In the genomic region with DNA sequence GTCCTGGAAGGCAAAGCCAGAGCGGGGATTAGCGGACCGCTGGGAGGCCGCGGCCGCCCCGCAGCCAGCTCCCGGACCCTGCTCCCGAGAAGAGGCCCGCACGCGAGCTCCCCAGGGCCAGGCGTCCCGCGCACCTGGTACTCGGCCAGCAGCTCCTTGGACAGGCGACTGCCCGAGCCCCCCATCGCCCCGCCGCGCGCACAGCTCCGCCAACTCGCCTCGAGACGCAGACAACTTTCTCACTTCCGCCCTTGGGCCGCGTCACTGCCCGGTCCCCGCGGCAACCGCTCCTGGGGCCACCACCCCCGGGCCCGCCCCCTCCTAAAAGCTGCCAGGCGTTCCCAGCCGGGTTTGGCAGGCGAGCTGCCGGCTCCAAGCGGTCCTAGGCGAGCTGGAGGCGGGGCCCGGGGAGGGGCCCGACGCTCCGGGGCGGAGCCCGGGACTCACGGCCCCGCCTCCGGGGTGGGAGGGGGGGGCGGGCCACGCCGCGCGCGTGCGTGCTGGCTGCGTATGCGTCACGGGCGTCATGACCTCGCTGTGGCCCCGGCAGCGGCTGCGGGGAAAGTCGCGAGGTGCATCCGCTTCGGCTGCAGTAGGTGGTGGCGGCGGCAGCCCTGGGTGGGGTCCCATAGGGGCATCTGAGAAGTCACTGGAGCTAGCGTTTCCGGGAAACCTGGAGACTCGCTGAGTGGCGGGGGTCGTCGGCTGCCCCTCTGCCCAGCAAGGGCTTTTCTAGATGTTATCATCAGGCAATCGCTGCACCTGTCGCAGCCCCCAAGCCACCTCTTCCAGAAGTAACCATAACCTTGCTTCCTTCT, we compare ENCODE assay signal across 1 cellular context.
A peak's percentile ranks its signal among the peaks of the same experiment; 100 is the strongest.
TF ChIP-seq lines count a peak whose summit lies in the region.

Gene CIB1 (minus strand): TSS at position 241 of the 818 bp plus-strand sequence. CDS start 56 bp downstream, at position 185.
A gene with protein sequence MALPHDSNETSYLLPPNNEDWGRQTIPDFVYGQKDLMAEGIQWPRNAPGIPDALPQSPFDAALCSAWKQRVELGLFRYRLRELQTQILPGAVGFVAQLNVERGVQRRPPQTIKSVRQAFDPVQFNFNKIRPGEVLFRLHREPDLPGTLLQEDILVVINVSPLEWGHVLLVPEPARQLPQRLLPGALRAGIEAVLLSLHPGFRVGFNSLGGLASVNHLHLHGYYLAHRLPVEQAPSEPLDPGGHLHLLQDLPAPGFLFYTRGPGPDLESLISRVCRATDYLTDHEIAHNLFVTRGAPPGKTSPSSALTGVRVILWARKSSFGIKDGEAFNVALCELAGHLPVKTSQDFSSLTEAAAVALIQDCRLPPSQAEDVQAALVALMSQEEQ (plus strand): TSS at position 509 of the 818 bp plus-strand sequence. CDS start 6,700 bp downstream, outside the sequence.

TF ChIP-seq in HepG2, 621 proteins besides CTCF, POLR2A, EP300 and RAD21 (continued from another document):
- TF ChIP-seq, protein P1, sequence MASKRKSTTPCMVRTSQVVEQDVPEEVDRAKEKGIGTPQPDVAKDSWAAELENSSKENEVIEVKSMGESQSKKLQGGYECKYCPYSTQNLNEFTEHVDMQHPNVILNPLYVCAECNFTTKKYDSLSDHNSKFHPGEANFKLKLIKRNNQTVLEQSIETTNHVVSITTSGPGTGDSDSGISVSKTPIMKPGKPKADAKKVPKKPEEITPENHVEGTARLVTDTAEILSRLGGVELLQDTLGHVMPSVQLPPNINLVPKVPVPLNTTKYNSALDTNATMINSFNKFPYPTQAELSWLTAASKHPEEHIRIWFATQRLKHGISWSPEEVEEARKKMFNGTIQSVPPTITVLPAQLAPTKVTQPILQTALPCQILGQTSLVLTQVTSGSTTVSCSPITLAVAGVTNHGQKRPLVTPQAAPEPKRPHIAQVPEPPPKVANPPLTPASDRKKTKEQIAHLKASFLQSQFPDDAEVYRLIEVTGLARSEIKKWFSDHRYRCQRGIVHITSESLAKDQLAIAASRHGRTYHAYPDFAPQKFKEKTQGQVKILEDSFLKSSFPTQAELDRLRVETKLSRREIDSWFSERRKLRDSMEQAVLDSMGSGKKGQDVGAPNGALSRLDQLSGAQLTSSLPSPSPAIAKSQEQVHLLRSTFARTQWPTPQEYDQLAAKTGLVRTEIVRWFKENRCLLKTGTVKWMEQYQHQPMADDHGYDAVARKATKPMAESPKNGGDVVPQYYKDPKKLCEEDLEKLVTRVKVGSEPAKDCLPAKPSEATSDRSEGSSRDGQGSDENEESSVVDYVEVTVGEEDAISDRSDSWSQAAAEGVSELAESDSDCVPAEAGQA (IDR thresholded peaks at IDR 0.05; ENCODE audit: low read depth), result peak; percentile 45; the same call in 1 of the 2 replicates
- TF ChIP-seq, protein P1 (CRISPR knock-in tag; IDR thresholded peaks at IDR 0.05; ENCODE audit: borderline replicate concordance), result 0 out of 2 replicates have a peak, but pooled peaks have one; percentile 27
- TF ChIP-seq ZNF576 (CRISPR knock-in tag; IDR thresholded peaks at IDR 0.05) (no peak), ZNF138 (CRISPR knock-in tag; IDR thresholded peaks at IDR 0.05; ENCODE audit: low read depth) (0 out of 2 replicates have a peak, but pooled peaks have one; percentile 25), SNAI1 (CRISPR knock-in tag; IDR thresholded peaks at IDR 0.05; ENCODE audit: borderline replicate concordance) (no peak), ZNF441 (CRISPR knock-in tag; IDR thresholded peaks at IDR 0.05; ENCODE audit: borderline replicate concordance) (peak; percentile 33; the same call in 1 of the 2 replicates), ZGPAT (CRISPR knock-in tag; IDR thresholded peaks at IDR 0.05) (peak; percentile 76; the same call in 1 of the 2 replicates), RXRB (CRISPR knock-in tag; IDR thresholded peaks at IDR 0.05; ENCODE audit: borderline replicate concordance) (peak; percentile 27; the same call in 1 of the 2 replicates), SRY (CRISPR knock-in tag; IDR thresholded peaks at IDR 0.05) (peak; percentile 31), TRIM24 (CRISPR knock-in tag; IDR thresholded peaks at IDR 0.05) (no peak), SKIL (CRISPR knock-in tag; IDR thresholded peaks at IDR 0.05; ENCODE audit: borderline replicate concordance) (no peak), ZNF264 (CRISPR knock-in tag; IDR thresholded peaks at IDR 0.05) (no peak), REL (CRISPR knock-in tag; conservative IDR thresholded peaks at IDR 0.05) (no peak), CEBPB (IDR thresholded peaks at IDR 0.05; ENCODE audit: borderline replicate concordance, low read depth, low read length) (no peak), ZNF563 (CRISPR knock-in tag; IDR thresholded peaks at IDR 0.05) (0 out of 2 replicates have a peak, but pooled peaks have one; percentile 13), TRAFD1 (CRISPR knock-in tag; IDR thresholded peaks at IDR 0.05; ENCODE audit: borderline replicate concordance) (no peak), GLI4 (CRISPR knock-in tag; IDR thresholded peaks at IDR 0.05; ENCODE audit: borderline replicate concordance) (no peak), GABPA (IDR thresholded peaks at IDR 0.05; ENCODE audit: low read depth, low read length) (no peak), GABPA (CRISPR knock-in tag; IDR thresholded peaks at IDR 0.05; ENCODE audit: low read depth) (peak; percentile 26; the same call in 1 of the 2 replicates), ZNF781 (CRISPR knock-in tag; IDR thresholded peaks at IDR 0.05; ENCODE audit: borderline replicate concordance, not compliant biosample characterization) (peak; percentile 24), ZNF788 (CRISPR knock-in tag; IDR thresholded peaks at IDR 0.05; ENCODE audit: borderline replicate concordance) (no peak), KDM2A (CRISPR knock-in tag; IDR thresholded peaks at IDR 0.05; ENCODE audit: borderline replicate concordance, low read depth) (peak; percentile 4; the same call in 1 of the 2 replicates), SAP130 (CRISPR knock-in tag; IDR thresholded peaks at IDR 0.05; ENCODE audit: low read depth) (peak; percentile 74), ZNF20 (CRISPR knock-in tag; IDR thresholded peaks at IDR 0.05) (0 out of 2 replicates have a peak, but pooled peaks have one; percentile 78), CERS6 (CRISPR knock-in tag; IDR thresholded peaks at IDR 0.05) (no peak), FOSL2 (CRISPR knock-in tag; IDR thresholded peaks at IDR 0.05) (peak; percentile 58; the same call in 1 of the 2 replicates), DNMT3B (CRISPR knock-in tag; conservative IDR thresholded peaks at IDR 0.05) (no peak), NR2F6 (IDR thresholded peaks at IDR 0.05) (no peak), NR2F6 (CRISPR knock-in tag; IDR thresholded peaks at IDR 0.05) (peak; percentile 42; the same call in 1 of the 2 replicates), HMGXB4 (CRISPR knock-in tag; IDR thresholded peaks at IDR 0.05; ENCODE audit: borderline replicate concordance in 1 of 2, low read depth in 1 of 2) (peak; percentile 14 to 76; a peak in 3 of 4 replicates), SSRP1 (CRISPR knock-in tag; IDR thresholded peaks at IDR 0.05) (no peak), KLF9 (CRISPR knock-in tag; IDR thresholded peaks at IDR 0.05; ENCODE audit: low read depth) (0 out of 2 replicates have a peak, but pooled peaks have one; percentile 11), RARG (CRISPR knock-in tag; IDR thresholded peaks at IDR 0.05; ENCODE audit: low read depth) (0 out of 2 replicates have a peak, but pooled peaks have one; percentile 37), ZFP91 (CRISPR knock-in tag; IDR thresholded peaks at IDR 0.05; ENCODE audit: borderline replicate concordance) (peak; percentile 87), ZBTB7B (CRISPR knock-in tag; IDR thresholded peaks at IDR 0.05) (0 out of 2 replicates have a peak, but pooled peaks have one; percentile 10)
